In genomic region chr4:6371827-6372226, GRCh38 we compare ENCODE assay signal across 4 cellular contexts.
"Had no signal": no experiment of that assay in that cellular context is flagged by ENCODE, and none has a peak within 500 bp of the region (broad histone marks: within the 10 kb centered on the region; RNA-seq: fewer than 3 reads in every experiment).

No MANE protein-coding gene starts in this region.

- DNase-seq: H9, HCEC 1CT, IMR-90 had no signal

- ATAC-seq: GM23338 had no signal

- H2AFZ ChIP-seq: GM23338 had no signal

- H3K4me2 ChIP-seq: GM23338 had no signal

- H3K4me3 ChIP-seq: GM23338 had no signal
